23 cellular contexts compared by ENCODE assay signal in the genomic region with DNA sequence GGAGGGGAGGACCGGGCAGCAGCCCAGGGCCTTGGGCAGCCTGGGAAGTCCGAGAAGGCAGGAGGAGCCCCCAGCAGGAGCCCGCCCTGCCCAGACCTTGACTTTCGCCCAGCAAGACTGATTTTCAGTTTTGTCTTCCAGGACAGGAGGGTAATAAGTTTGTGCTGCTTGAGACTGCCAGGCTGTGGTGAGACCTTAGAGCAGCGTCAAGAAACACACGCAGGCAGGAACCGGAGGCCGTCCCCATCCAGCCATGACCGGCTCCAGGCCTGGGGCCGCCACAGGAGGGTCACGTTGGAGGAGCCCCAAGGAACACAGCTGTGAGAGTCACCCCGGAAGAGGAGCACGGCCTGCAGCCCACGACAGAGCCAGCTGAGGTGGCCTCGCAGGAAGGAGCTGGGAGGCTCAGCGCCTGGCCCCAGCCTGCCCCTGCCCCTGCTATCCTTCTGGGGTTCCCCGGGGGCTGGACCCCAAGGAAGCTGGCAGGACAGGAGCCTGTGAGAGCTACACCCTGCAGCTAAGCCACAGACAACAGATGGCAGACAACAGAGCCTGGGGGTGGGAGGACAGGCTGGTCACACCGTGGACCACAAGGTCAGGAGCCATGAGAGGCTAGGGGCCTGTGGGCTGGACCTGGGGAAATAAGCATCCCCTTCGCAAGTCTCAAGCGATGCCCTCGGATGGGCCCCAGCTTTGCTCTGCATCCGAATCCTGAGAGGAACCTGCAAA.
DNase-seq lines count a peak whose midpoint lies in the region; FAIRE-seq and TF ChIP-seq lines count a peak whose summit lies in the region.
"Had no signal": no experiment of that assay in that cellular context is flagged by ENCODE, and none has a peak within 500 bp of the region (broad histone marks: within the 10 kb centered on the region; RNA-seq: fewer than 3 reads in every experiment).

No MANE protein-coding gene starts in this region.

- CTCF ChIA-PET in H1 (lab: Charles Lee; ENCODE audit: partially characterized antibody): interaction anchor here (0.7 kb wide), 1 partner anchor 28 kb away, joined by 4 read pairs; no protein-coding TSS in a partner anchor

- no peak overlapping the region; the same call in 1 of the 2 replicates for H3K18ac ChIP-seq in H1 (ENCODE audit: extremely low read depth, low read length)

- H2BK120ac ChIP-seq in H1 (replicated peaks; ENCODE audit: low read depth, low read length): no peak overlapping the region

- no peaks in the 10 kb centered on the region for H3K9me3 ChIP-seq in DOHH2 (ENCODE audit: control insufficient read depth, insufficient read depth, low read length)
- no peaks in the 10 kb centered on the region; a peak in 1 of 4 replicates for H3K9me3 ChIP-seq in H1 (ENCODE audit: insufficient read depth in 2 of 2, low read depth in 1 of 2, low read length in 1 of 2)
- H3K9me3 ChIP-seq in spleen: no peaks in the 10 kb centered on the region
- H3K9me3 ChIP-seq: BE2C had no signal

- WGBS in H1 (ENCODE audit: extremely low coverage in 1 of 2, insufficient coverage in 1 of 2, insufficient read length in 1 of 2, insufficient replicate concordance in 2 of 2, low coverage in 1 of 2, low lambda C conversion rate in 2 of 2, missing lambda C conversion rate in 1 of 2), 2 experiments: 94% methylated on average over 18 of the region's 22 CpGs; no CpG with 5 or more reads in 1 of the 2 experiments
- WGBS in spleen, 5 donors: 81 to 90% (median 86%) methylated on average over 11 to 22 of the region's 22 CpGs

- H2BK20ac ChIP-seq in H1 (ENCODE audit: low read length): no peak overlapping the region

- H2AFZ ChIP-seq in H1 (ENCODE audit: low read length): no peak overlapping the region
- H2AFZ ChIP-seq: PC-9 had no signal

- no peak overlapping the region for H3K14ac ChIP-seq in H1 (ENCODE audit: insufficient read length)

- no peak for TF ChIP-seq CTCF in DOHH2 (IDR thresholded peaks at IDR 0.05; ENCODE audit: low read depth, low read length, poor library complexity, severe bottlenecking)
- TF ChIP-seq CTCF in H1 (IDR thresholded peaks at IDR 0.05; ENCODE audit: control extremely low read depth in 1 of 3, insufficient read depth in 1 of 3, low read depth in 1 of 3, low read length in 3 of 3): no peak
- no peak for TF ChIP-seq CTCF in spleen (IDR thresholded peaks at IDR 0.05 in 8 of 11, conservative IDR thresholded peaks at IDR 0.05 in 3 of 11)

- peaks cover 52% of the 10 kb centered on the region for H3K4me1 ChIP-seq in DOHH2 (ENCODE audit: control insufficient read depth, low read length)
- peaks cover 0 to 2% (median 0%) of the 10 kb centered on the region in 4 experiments; a peak in 3 of 7 replicates for H3K4me1 ChIP-seq in H1 (replicated peaks in 1 of 4; ENCODE audit: control insufficient read depth in 3 of 4, insufficient read depth in 4 of 4, low read length in 3 of 4)
- no peaks in the 10 kb centered on the region for H3K4me1 ChIP-seq in spleen
- H3K4me1 ChIP-seq: BE2C had no signal

- intact Hi-C loops in spleen (cut with DNase I; ENCODE audit: low total_unique reads): no loop called here

- no peak overlapping the region for H2BK15ac ChIP-seq in H1 (ENCODE audit: low read length)

- 0 out of 2 replicates have a peak overlapping the region, but pooled peaks have one; percentile 24 for H2AK5ac ChIP-seq in H1 (ENCODE audit: low read depth, low read length)

- H3K23me2 ChIP-seq in H1 (ENCODE audit: low read depth, low read length): no peaks in the 10 kb centered on the region

- H3K4me3 ChIP-seq in DOHH2 (ENCODE audit: low read length) (no peak overlapping the region), H1 (ENCODE audit: extremely low read depth in 1 of 4, insufficient read depth in 2 of 4, low read depth in 3 of 4, low read length in 4 of 4) (no peak overlapping the region), spleen (no peak overlapping the region)
- H3K4me3 ChIP-seq: K562, PC-9 had no signal

- TF ChIP-seq POLR2A in H1 (IDR thresholded peaks at IDR 0.05; ENCODE audit: control extremely low read depth in 1 of 2, low read depth in 2 of 2, low read length in 2 of 2) (no peak), spleen (IDR thresholded peaks at IDR 0.05) (no peak)

- FAIRE-seq in H1 (lab: Jason Lieb, UNC): no peak
- FAIRE-seq: GM19239, K562 had no signal

- TF ChIP-seq EP300 in H1 (IDR thresholded peaks at IDR 0.05; ENCODE audit: borderline replicate concordance in 1 of 2, low read depth in 2 of 2, low read length in 2 of 2): no peak

- H3K27ac ChIP-seq in DOHH2 (ENCODE audit: low read depth, low read length) (no peak overlapping the region), H1 (ENCODE audit: low read depth, low read length) (no peak overlapping the region), spleen (no peak overlapping the region)
- H3K27ac ChIP-seq: 22Rv1, PC-9 had no signal

- no peak overlapping the region for H3K9ac ChIP-seq in H1 (replicated peaks in 1 of 4; ENCODE audit: extremely low read depth in 1 of 4, low read depth in 3 of 4, low read length in 3 of 4)

- no peak overlapping the region for H4K5ac ChIP-seq in H1 (ENCODE audit: insufficient read length, low read depth, low read length)

- POLR2A ChIA-PET in H1 (lab: Charles Lee; ENCODE audit: partially characterized antibody): interaction anchor here (0.6 to 1.3 kb wide), 2 partner anchors 20 to 250 kb away, joined by 3 to 6 read pairs; no protein-coding TSS in a partner anchor

- DNase-seq in NCI-H82 (lab: John Stamatoyannopoulos, UW) (peak; percentile 22), NCI-H82 treated with DMSO at 0.1 percent for 48 hours (lab: John Stamatoyannopoulos, UW; ENCODE audit: unreplicated experiment) (no peak), H1 (ENCODE audit: low read depth in 1 of 2, low spot score in 2 of 2) (no peak), spleen (peak; percentile 67), NOMO-1 (lab: John Stamatoyannopoulos, UW; ENCODE audit: unreplicated experiment in 2 of 2) (no peak)
- no peak for DNase-seq in central memory CD4-positive, alpha-beta T cell
- DNase-seq: ACHN, BE2C, DMS153, DND-41, MV-4-11, NCI-H1105, NCI-H1436 treated with DMSO at 0.1 percent for 48 hours, NCI-H187 treated with DMSO at 0.1 percent for 48 hours, NCI-H2171 treated with DMSO at 0.1 percent for 48 hours, NCI-H345, NCI-H510A treated with DMSO at 0.1 percent for 48 hours, PC-9, SHP77 had no signal

- no peaks in the 10 kb centered on the region for H3F3A ChIP-seq in DOHH2 (ENCODE audit: control insufficient read depth, insufficient read depth)

- H4K8ac ChIP-seq in H1 (ENCODE audit: extremely low read depth, insufficient read depth, low read length): peak overlapping the region; percentile 25; the same call in 1 of the 2 replicates

- H3K56ac ChIP-seq in H1 (replicated peaks; ENCODE audit: insufficient read length, low read depth, low read length): no peak overlapping the region

- no peaks in the 10 kb centered on the region for H3K27me3 ChIP-seq in DOHH2 (ENCODE audit: control insufficient read depth, low read length)
- no peaks in the 10 kb centered on the region for H3K27me3 ChIP-seq in H1 (replicated peaks in 1 of 4; ENCODE audit: control insufficient read depth in 3 of 4, extremely low read depth in 1 of 4, insufficient read depth in 3 of 4, low read length in 3 of 4)
- peaks cover 0 to 24% (median 0%) of the 10 kb centered on the region in 7 donors for H3K27me3 ChIP-seq in spleen (replicated peaks in 1 of 7)
- H3K27me3 ChIP-seq: BE2C had no signal

- H4K91ac ChIP-seq in H1 (replicated peaks; ENCODE audit: insufficient read length, low read length): no peak overlapping the region

- no peaks in the 10 kb centered on the region for H4K20me1 ChIP-seq in DOHH2 (ENCODE audit: control insufficient read depth, insufficient read depth, low read depth, low read length)
- H4K20me1 ChIP-seq in H1 (replicated peaks in 1 of 2; ENCODE audit: control insufficient read depth in 1 of 2, insufficient read depth in 2 of 2, low read length in 2 of 2): no peaks in the 10 kb centered on the region

- no peaks in the 10 kb centered on the region for H3K36me3 ChIP-seq in DOHH2 (ENCODE audit: control insufficient read depth, low read length)
- peaks cover 2 to 15% (median 6%) of the 10 kb centered on the region in 4 experiments; a peak in 4 of 8 replicates for H3K36me3 ChIP-seq in H1 (ENCODE audit: control insufficient read depth in 2 of 4, insufficient read depth in 4 of 4, low read length in 3 of 4)
- H3K36me3 ChIP-seq in spleen: no peaks in the 10 kb centered on the region
- H3K36me3 ChIP-seq: BE2C had no signal

- H3K4ac ChIP-seq in H1 (replicated peaks; ENCODE audit: insufficient read length, low read depth, low read length): no peak overlapping the region

- no peak overlapping the region for H2BK5ac ChIP-seq in H1 (ENCODE audit: low read depth, low read length)

- H3K79me2 ChIP-seq in DOHH2 (ENCODE audit: control insufficient read depth, low read length): no peaks in the 10 kb centered on the region
- no peaks in the 10 kb centered on the region for H3K79me2 ChIP-seq in H1 (ENCODE audit: control insufficient read depth in 1 of 2, insufficient read depth in 2 of 2, low read length in 2 of 2)

- no peak overlapping the region for H2BK12ac ChIP-seq in H1 (ENCODE audit: low read depth, low read length)

- TF ChIP-seq RAD21 in H1 (IDR thresholded peaks at IDR 0.05 in 1 of 2, conservative IDR thresholded peaks at IDR 0.05 in 1 of 2; ENCODE audit: low read depth in 2 of 2, low read length in 2 of 2): no peak

- no peak overlapping the region for H3K23ac ChIP-seq in H1 (ENCODE audit: insufficient read length)

- H3K4me2 ChIP-seq in DOHH2 (ENCODE audit: low read length) (peak overlapping the region; percentile 64), H1 (ENCODE audit: insufficient read depth in 1 of 2, low read depth in 2 of 2, low read length in 2 of 2) (no peak overlapping the region)
- H3K4me2 ChIP-seq: PC-9 had no signal

- no peaks in the 10 kb centered on the region for H3K9me2 ChIP-seq in DOHH2 (replicated peaks; ENCODE audit: control insufficient read depth, low read length)

- no peaks in the 10 kb centered on the region; the same call in none of the 2 replicates for H3K79me1 ChIP-seq in H1 (ENCODE audit: low read depth, low read length)

TF ChIP-seq in H1, 55 proteins besides CTCF, POLR2A, EP300 and RAD21 (continues in another document):
- no peak for TF ChIP-seq FOSL1 (IDR thresholded peaks at IDR 0.05; ENCODE audit: insufficient read depth, low read depth, low read length)
- TF ChIP-seq, protein P1, sequence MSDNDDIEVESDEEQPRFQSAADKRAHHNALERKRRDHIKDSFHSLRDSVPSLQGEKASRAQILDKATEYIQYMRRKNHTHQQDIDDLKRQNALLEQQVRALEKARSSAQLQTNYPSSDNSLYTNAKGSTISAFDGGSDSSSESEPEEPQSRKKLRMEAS (IDR thresholded peaks at IDR 0.05): no peak
- TF ChIP-seq SIN3A (conservative IDR thresholded peaks at IDR 0.05 in 1 of 2, IDR thresholded peaks at IDR 0.05 in 1 of 2; ENCODE audit: low read depth in 1 of 2, low read length in 2 of 2): no peak
- no peak for TF ChIP-seq E2F6 (IDR thresholded peaks at IDR 0.05)
- TF ChIP-seq SIX5 (IDR thresholded peaks at IDR 0.05; ENCODE audit: low read depth, low read length): no peak

Comparison
In these comparisons a context has a peak if more than half of its experiments do, and no peak if none do; other contexts are left out.
1. DNase-seq: peak in NCI-H82 (single experiment) and spleen (single experiment); none in NCI-H82 treated with DMSO at 0.1 percent for 48 hours (single experiment), H1 (0 of 2), central memory CD4-positive, alpha-beta T cell (single experiment) and NOMO-1 (0 of 2).